1 cellular context compared by ENCODE assay signal in the genomic region with DNA sequence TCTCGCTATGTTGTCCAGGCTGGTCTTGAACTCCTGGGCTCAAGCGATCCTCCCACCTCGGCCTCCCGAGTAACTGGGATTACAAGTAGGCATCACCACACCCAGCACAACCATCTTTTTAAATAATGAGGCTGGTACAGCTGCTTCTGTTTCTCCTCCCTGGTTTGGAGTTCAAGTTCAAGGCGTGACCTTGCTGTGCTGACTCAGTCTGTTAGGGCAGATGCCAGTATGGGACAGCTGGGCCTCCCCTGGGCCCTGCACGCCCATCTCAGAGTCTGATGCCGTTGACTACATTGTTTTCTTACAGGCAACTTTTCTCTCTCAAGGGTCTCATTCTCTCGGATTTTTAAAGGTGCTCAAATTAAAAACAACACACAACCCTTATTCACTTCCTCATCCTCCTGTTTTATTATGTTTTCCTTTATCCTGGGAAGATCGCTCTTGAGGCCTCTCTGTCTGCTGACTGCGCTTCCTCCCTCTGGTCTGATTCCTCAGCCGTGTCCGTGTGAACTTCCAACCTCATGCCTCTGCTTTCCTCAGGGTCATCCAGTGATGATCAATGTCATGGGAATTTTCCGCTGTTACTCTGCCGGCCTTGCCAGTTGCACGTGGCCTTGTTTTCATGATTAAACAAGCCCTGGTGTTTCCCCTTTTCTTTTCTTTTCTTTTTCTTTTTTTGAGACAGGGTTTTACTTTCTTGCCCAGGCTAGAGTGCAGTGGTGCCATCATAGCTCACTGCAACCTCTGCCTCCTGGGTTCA.
TF ChIP-seq lines count a peak whose summit lies in the region.

No MANE protein-coding gene starts in this region.

TF ChIP-seq in HepG2, 621 proteins besides CTCF, POLR2A, EP300 and RAD21 (continued from another document):
- TF ChIP-seq, protein P1, sequence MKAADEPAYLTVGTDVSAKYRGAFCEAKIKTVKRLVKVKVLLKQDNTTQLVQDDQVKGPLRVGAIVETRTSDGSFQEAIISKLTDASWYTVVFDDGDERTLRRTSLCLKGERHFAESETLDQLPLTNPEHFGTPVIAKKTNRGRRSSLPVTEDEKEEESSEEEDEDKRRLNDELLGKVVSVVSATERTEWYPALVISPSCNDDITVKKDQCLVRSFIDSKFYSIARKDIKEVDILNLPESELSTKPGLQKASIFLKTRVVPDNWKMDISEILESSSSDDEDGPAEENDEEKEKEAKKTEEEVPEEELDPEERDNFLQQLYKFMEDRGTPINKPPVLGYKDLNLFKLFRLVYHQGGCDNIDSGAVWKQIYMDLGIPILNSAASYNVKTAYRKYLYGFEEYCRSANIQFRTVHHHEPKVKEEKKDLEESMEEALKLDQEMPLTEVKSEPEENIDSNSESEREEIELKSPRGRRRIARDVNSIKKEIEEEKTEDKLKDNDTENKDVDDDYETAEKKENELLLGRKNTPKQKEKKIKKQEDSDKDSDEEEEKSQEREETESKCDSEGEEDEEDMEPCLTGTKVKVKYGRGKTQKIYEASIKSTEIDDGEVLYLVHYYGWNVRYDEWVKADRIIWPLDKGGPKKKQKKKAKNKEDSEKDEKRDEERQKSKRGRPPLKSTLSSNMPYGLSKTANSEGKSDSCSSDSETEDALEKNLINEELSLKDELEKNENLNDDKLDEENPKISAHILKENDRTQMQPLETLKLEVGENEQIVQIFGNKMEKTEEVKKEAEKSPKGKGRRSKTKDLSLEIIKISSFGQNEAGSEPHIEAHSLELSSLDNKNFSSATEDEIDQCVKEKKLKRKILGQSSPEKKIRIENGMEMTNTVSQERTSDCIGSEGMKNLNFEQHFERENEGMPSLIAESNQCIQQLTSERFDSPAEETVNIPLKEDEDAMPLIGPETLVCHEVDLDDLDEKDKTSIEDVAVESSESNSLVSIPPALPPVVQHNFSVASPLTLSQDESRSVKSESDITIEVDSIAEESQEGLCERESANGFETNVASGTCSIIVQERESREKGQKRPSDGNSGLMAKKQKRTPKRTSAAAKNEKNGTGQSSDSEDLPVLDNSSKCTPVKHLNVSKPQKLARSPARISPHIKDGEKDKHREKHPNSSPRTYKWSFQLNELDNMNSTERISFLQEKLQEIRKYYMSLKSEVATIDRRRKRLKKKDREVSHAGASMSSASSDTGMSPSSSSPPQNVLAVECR (CRISPR knock-in tag; IDR thresholded peaks at IDR 0.05; ENCODE audit: borderline replicate concordance) = peak; percentile 33; the same call in 1 of the 2 replicates
- TF ChIP-seq FOXA3 (CRISPR knock-in tag; IDR thresholded peaks at IDR 0.05) = peak; percentile 73
